In genomic region chr7:116363637-116364432, GRCh38 we compare ENCODE assay signal across 1 cellular context.
TF ChIP-seq lines count a peak whose summit lies in the region.

No MANE protein-coding gene starts in this region.

TF ChIP-seq in SK-N-SH, 30 proteins besides CTCF, POLR2A, EP300 and RAD21 (continued from another document):
- TF ChIP-seq EZH2phosphoT487 (IDR thresholded peaks at IDR 0.05; ENCODE audit: borderline replicate concordance, low read depth) (no peak), TAF1 (IDR thresholded peaks at IDR 0.05; ENCODE audit: borderline replicate concordance, low read depth, low read length) (no peak), POLR2AphosphoS5 (IDR thresholded peaks at IDR 0.05; ENCODE audit: low read depth, low read length) (no peak), FOSL2 (IDR thresholded peaks at IDR 0.05; ENCODE audit: borderline replicate concordance, low read depth) (peak; percentile 64), ELF1 (IDR thresholded peaks at IDR 0.05) (no peak), TEAD4 (IDR thresholded peaks at IDR 0.05; ENCODE audit: borderline replicate concordance, insufficient read depth) (peak; percentile 33; the same call in 1 of the 2 replicates), JUND (IDR thresholded peaks at IDR 0.05) (peak; percentile 60), SIN3A (IDR thresholded peaks at IDR 0.05; ENCODE audit: borderline replicate concordance, low read depth, low read length) (no peak), TCF12 (IDR thresholded peaks at IDR 0.05) (peak; percentile 47), PBX3 (IDR thresholded peaks at IDR 0.05) (peak; percentile 71), FOXM1 (IDR thresholded peaks at IDR 0.05; ENCODE audit: low read depth) (no peak), MAX (IDR thresholded peaks at IDR 0.05; ENCODE audit: low read depth) (no peak), GATA2 (CRISPR knock-in tag; IDR thresholded peaks at IDR 0.05) (no peak), YY1 (IDR thresholded peaks at IDR 0.05; ENCODE audit: low read depth) (no peak), FOXJ3 (CRISPR knock-in tag; IDR thresholded peaks at IDR 0.05) (no peak), SMC3 (IDR thresholded peaks at IDR 0.05; ENCODE audit: low read depth, low read length) (no peak), MXI1 (IDR thresholded peaks at IDR 0.05; ENCODE audit: low read depth, low read length) (no peak), NRF1 (IDR thresholded peaks at IDR 0.05; ENCODE audit: low read depth, low read length) (no peak), MEF2A (IDR thresholded peaks at IDR 0.05; ENCODE audit: borderline replicate concordance, low read depth) (no peak), CHD2 (IDR thresholded peaks at IDR 0.05; ENCODE audit: low read length, partially characterized antibody) (no peak), RCOR1 (IDR thresholded peaks at IDR 0.05; ENCODE audit: low read length) (no peak), RXRA (IDR thresholded peaks at IDR 0.05; ENCODE audit: borderline replicate concordance, low read depth) (0 out of 2 replicates have a peak, but pooled peaks have one; percentile 28), NFIC (IDR thresholded peaks at IDR 0.05; ENCODE audit: borderline replicate concordance) (no peak), GABPA (IDR thresholded peaks at IDR 0.05; ENCODE audit: low read depth) (no peak)
- TF ChIP-seq, protein P1, sequence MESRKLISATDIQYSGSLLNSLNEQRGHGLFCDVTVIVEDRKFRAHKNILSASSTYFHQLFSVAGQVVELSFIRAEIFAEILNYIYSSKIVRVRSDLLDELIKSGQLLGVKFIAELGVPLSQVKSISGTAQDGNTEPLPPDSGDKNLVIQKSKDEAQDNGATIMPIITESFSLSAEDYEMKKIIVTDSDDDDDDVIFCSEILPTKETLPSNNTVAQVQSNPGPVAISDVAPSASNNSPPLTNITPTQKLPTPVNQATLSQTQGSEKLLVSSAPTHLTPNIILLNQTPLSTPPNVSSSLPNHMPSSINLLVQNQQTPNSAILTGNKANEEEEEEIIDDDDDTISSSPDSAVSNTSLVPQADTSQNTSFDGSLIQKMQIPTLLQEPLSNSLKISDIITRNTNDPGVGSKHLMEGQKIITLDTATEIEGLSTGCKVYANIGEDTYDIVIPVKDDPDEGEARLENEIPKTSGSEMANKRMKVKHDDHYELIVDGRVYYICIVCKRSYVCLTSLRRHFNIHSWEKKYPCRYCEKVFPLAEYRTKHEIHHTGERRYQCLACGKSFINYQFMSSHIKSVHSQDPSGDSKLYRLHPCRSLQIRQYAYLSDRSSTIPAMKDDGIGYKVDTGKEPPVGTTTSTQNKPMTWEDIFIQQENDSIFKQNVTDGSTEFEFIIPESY (IDR thresholded peaks at IDR 0.05; ENCODE audit: borderline replicate concordance, low read depth), result no peak
- TF ChIP-seq, protein P2, sequence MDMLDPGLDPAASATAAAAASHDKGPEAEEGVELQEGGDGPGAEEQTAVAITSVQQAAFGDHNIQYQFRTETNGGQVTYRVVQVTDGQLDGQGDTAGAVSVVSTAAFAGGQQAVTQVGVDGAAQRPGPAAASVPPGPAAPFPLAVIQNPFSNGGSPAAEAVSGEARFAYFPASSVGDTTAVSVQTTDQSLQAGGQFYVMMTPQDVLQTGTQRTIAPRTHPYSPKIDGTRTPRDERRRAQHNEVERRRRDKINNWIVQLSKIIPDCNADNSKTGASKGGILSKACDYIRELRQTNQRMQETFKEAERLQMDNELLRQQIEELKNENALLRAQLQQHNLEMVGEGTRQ (IDR thresholded peaks at IDR 0.05; ENCODE audit: borderline replicate concordance, low read depth, low read length), result no peak
- TF ChIP-seq, protein P3, sequence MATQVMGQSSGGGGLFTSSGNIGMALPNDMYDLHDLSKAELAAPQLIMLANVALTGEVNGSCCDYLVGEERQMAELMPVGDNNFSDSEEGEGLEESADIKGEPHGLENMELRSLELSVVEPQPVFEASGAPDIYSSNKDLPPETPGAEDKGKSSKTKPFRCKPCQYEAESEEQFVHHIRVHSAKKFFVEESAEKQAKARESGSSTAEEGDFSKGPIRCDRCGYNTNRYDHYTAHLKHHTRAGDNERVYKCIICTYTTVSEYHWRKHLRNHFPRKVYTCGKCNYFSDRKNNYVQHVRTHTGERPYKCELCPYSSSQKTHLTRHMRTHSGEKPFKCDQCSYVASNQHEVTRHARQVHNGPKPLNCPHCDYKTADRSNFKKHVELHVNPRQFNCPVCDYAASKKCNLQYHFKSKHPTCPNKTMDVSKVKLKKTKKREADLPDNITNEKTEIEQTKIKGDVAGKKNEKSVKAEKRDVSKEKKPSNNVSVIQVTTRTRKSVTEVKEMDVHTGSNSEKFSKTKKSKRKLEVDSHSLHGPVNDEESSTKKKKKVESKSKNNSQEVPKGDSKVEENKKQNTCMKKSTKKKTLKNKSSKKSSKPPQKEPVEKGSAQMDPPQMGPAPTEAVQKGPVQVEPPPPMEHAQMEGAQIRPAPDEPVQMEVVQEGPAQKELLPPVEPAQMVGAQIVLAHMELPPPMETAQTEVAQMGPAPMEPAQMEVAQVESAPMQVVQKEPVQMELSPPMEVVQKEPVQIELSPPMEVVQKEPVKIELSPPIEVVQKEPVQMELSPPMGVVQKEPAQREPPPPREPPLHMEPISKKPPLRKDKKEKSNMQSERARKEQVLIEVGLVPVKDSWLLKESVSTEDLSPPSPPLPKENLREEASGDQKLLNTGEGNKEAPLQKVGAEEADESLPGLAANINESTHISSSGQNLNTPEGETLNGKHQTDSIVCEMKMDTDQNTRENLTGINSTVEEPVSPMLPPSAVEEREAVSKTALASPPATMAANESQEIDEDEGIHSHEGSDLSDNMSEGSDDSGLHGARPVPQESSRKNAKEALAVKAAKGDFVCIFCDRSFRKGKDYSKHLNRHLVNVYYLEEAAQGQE (IDR thresholded peaks at IDR 0.05; ENCODE audit: low read depth, low read length), result no peak
- TF ChIP-seq, protein P4, sequence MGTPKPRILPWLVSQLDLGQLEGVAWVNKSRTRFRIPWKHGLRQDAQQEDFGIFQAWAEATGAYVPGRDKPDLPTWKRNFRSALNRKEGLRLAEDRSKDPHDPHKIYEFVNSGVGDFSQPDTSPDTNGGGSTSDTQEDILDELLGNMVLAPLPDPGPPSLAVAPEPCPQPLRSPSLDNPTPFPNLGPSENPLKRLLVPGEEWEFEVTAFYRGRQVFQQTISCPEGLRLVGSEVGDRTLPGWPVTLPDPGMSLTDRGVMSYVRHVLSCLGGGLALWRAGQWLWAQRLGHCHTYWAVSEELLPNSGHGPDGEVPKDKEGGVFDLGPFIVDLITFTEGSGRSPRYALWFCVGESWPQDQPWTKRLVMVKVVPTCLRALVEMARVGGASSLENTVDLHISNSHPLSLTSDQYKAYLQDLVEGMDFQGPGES (IDR thresholded peaks at IDR 0.05; ENCODE audit: low read depth, low read length), result no peak
